20 cellular contexts compared by ENCODE assay signal in the genomic region with DNA sequence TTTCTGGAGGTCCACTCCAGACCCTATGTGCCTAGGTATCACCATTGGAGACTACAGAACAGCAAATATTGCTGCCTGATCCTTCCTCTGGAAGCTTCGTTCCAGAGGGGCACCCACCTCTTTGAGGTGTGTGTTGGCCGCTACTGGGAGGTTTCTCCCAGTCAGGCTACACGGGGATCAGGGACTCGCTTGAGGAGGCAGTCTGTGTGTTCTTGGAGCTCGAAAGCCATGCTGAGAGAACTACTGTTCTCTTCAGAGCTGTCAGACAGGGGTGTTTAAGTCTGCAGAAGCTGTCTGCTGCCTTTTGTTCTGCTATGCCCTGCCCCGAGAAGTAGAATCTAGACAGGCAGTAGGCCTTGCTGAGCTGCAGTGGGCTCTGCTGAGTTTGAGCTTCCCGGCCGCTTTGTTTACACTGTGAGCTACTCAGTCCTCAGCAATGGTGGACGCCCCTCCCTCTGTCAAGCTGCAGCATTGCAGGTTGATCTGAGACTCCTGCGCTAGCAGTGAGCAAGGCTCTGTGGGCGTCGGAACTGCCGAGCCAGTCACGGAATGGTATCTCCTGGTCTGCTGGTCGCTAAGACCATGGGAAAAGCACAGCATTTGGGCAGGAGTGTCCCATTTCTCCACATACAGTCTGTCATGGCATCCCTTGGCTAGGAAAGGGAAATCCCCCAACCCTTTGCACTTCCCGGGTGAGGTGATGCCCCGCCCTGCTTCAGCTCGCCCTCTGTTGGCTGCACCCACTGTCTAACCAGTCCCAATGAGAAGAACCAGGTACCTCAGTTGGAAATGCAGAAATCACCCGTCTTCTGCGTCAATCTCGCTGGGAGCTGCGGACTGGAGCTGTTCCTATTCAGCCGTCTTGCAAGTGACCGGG. TPM values are rescaled to one million over a fixed set of nuclear protein-coding genes. Genes with fewer than 3 reads are reported as not detected.
A peak's percentile ranks its signal among the peaks of the same experiment; 100 is the strongest.
DNase-seq lines count a peak whose midpoint lies in the region; ATAC-seq and TF ChIP-seq lines count a peak whose summit lies in the region.
"Had no signal": no experiment of that assay in that cellular context is flagged by ENCODE, and none has a peak within 500 bp of the region (broad histone marks: within the 10 kb centered on the region; RNA-seq: fewer than 3 reads in every experiment).

No MANE protein-coding gene starts in this region.

- H2AFZ ChIP-seq in GM23338: peak overlapping the region; percentile 95

- no peaks in the 10 kb centered on the region for H3F3A ChIP-seq in GM23338 (replicated peaks; ENCODE audit: low read depth)

- H3K9me3 ChIP-seq in endodermal cell (ENCODE audit: control insufficient read depth, low read length): no peaks in the 10 kb centered on the region
- H3K9me3 ChIP-seq: neutrophil, thoracic aorta had no signal

- H3K27me3 Mint-ChIP-seq in GM23338 (ENCODE audit: insufficient read depth, low read depth, poor library complexity) (peaks cover 8% of the 10 kb centered on the region), endodermal cell (ENCODE audit: insufficient read depth) (no peaks in the 10 kb centered on the region), nephron (ENCODE audit: low read depth) (no peaks in the 10 kb centered on the region)

- no peaks in the 10 kb centered on the region for H3K79me2 ChIP-seq in GM23338 (replicated peaks; ENCODE audit: insufficient read depth)

- H3K36me3 ChIP-seq in GM23338 (ENCODE audit: insufficient read depth): no peaks in the 10 kb centered on the region
- no peaks in the 10 kb centered on the region for H3K36me3 ChIP-seq in endodermal cell (ENCODE audit: control insufficient read depth, insufficient read depth, low read length)
- H3K36me3 ChIP-seq: BLaER1 treated with 17β-estradiol and CSF1 and Interleukin-3, amounts not matched to agents 10 nM and 100 nM; neutrophil; thoracic aorta had no signal

- no peaks in the 10 kb centered on the region; the same call in 1 of the 3 replicates for H3K9me3 Mint-ChIP-seq in GM23338
- H3K9me3 Mint-ChIP-seq in endodermal cell: peaks cover 3% of the 10 kb centered on the region
- H3K9me3 Mint-ChIP-seq in nephron: no peaks in the 10 kb centered on the region
- H3K9me3 Mint-ChIP-seq: activated naive CD8-positive, alpha-beta T cell treated with anti-CD3 and anti-CD28 coated beads for 36 hours had no signal

- H3K27ac Mint-ChIP-seq in GM23338: no peak overlapping the region
- H3K27ac Mint-ChIP-seq in endodermal cell: peak overlapping the region; percentile 83
- H3K27ac Mint-ChIP-seq in nephron: no peak overlapping the region
- H3K27ac Mint-ChIP-seq: activated naive CD8-positive, alpha-beta T cell treated with anti-CD3 and anti-CD28 coated beads for 36 hours had no signal

- no peaks in the 10 kb centered on the region for H3K9me2 ChIP-seq in GM23338 (ENCODE audit: insufficient read depth)

- H3K4me1 ChIP-seq in GM23338 (ENCODE audit: insufficient read depth) (no peaks in the 10 kb centered on the region), endodermal cell (ENCODE audit: control insufficient read depth, insufficient read depth, low read length) (peaks cover 4% of the 10 kb centered on the region)
- H3K4me1 ChIP-seq: BLaER1 treated with 17β-estradiol and CSF1 and Interleukin-3, amounts not matched to agents 10 nM and 100 nM had no signal

- H4K20me1 ChIP-seq in GM23338 (replicated peaks; ENCODE audit: insufficient read depth): no peaks in the 10 kb centered on the region
- H4K20me1 ChIP-seq: BLaER1 treated with 17β-estradiol and CSF1 and Interleukin-3, amounts not matched to agents 10 nM and 100 nM had no signal

- H3K9ac ChIP-seq in endodermal cell (ENCODE audit: extremely low read depth, low read length, poor library complexity, severe bottlenecking): no peak overlapping the region
- H3K9ac ChIP-seq: BLaER1 treated with 17β-estradiol and CSF1 and Interleukin-3, amounts not matched to agents 10 nM and 100 nM had no signal

- ATAC-seq in GM23338 (peak; percentile 95), GM18867 (IDR thresholded peaks at IDR 0.05; ENCODE audit: unreplicated experiment) (no peak)

- H3K36me3 Mint-ChIP-seq in GM23338 (ENCODE audit: low read depth) (no peaks in the 10 kb centered on the region), endodermal cell (ENCODE audit: low read depth) (no peaks in the 10 kb centered on the region), nephron (ENCODE audit: low read depth) (no peaks in the 10 kb centered on the region)
- H3K36me3 Mint-ChIP-seq: activated naive CD8-positive, alpha-beta T cell treated with anti-CD3 and anti-CD28 coated beads for 36 hours had no signal

- peak; percentile 69 for DNase-seq in GM23338 (ENCODE audit: low spot score)
- DNase-seq in NCI-H146 treated with DMSO at 0.1 percent for 48 hours (lab: John Stamatoyannopoulos, UW; ENCODE audit: unreplicated experiment): peak; percentile 44
- peak; percentile 92 for DNase-seq in endodermal cell
- DNase-seq in activated CD8-positive, alpha-beta memory T cell treated with anti-CD3 and anti-CD28 coated beads, Interleukin-2, amount 50 U/mL, for 48 hours: no peak
- DNase-seq in KBM-7: no peak
- DNase-seq: activated CD4-positive, alpha-beta T cell treated with anti-CD3 and anti-CD28 coated beads for 1 hour; activated naive CD8-positive, alpha-beta T cell treated with anti-CD3 and anti-CD28 coated beads for 36 hours; activated T-cell treated with anti-CD3 and anti-CD28 coated beads, Interleukin-2, amount 50 U/mL, for 1 hour; DMS79 treated with DMSO at 0.1 percent for 48 hours; effector memory CD4-positive, alpha-beta T cell; NCI-H1092; NCI-H345; SIG-M5; stimulated activated CD8-positive, alpha-beta memory T cell treated with anti-CD3 and anti-CD28 coated beads, Interleukin-4, amount 100 ng/mL, for 48 hours had no signal

- H3K27me3 ChIP-seq in GM23338 (ENCODE audit: insufficient read depth): no peaks in the 10 kb centered on the region
- H3K27me3 ChIP-seq in endodermal cell (ENCODE audit: control insufficient read depth, insufficient read depth, low read length, poor library complexity, severe bottlenecking): no peaks in the 10 kb centered on the region
- H3K27me3 ChIP-seq: BLaER1 treated with 17β-estradiol and CSF1 and Interleukin-3, amounts not matched to agents 10 nM and 100 nM; neutrophil had no signal

- H3K4me3 Mint-ChIP-seq in GM23338: no peak overlapping the region
- peak overlapping the region; percentile 70 for H3K4me3 Mint-ChIP-seq in endodermal cell
- peak overlapping the region; percentile 42 to 68 (median 47) for H3K4me3 Mint-ChIP-seq in nephron
- H3K4me3 Mint-ChIP-seq: activated naive CD8-positive, alpha-beta T cell treated with anti-CD3 and anti-CD28 coated beads for 36 hours had no signal

- H3K4me3 ChIP-seq in GM23338: peak overlapping the region; percentile 48
- no peak overlapping the region for H3K4me3 ChIP-seq in endodermal cell (ENCODE audit: low read length)
- H3K4me3 ChIP-seq: BLaER1 treated with 17β-estradiol and CSF1 and Interleukin-3, amounts not matched to agents 10 nM and 100 nM; lung; thoracic aorta had no signal

- 84 to 85% methylated on average over 13 to 24 of the region's 24 CpGs for WGBS in endodermal cell (ENCODE audit: insufficient coverage in 1 of 2, insufficient read length in 1 of 2), 2 experiments

- in situ Hi-C loops in KBM-7 (cut with MboI; ENCODE audit: low pct_unique_long_range_greater_than_20kb, low sequenced_read_pairs): no loop called here

- TF ChIP-seq CTCF in GM23338 (conservative IDR thresholded peaks at IDR 0.05; ENCODE audit: low read depth in 2 of 2) (peak; percentile 36 to 57), endodermal cell (conservative IDR thresholded peaks at IDR 0.05) (peak; percentile 57), nephron (IDR thresholded peaks at IDR 0.05; ENCODE audit: unreplicated experiment in 3 of 3) (no peak)

- no peak overlapping the region for H3K27ac ChIP-seq in GM23338 (ENCODE audit: low read depth)
- H3K27ac ChIP-seq in endodermal cell (ENCODE audit: low read depth, low read length): peak overlapping the region; percentile 22
- H3K27ac ChIP-seq: BLaER1 treated with 17β-estradiol and CSF1 and Interleukin-3, amounts not matched to agents 10 nM and 100 nM; neutrophil; thoracic aorta had no signal

- 0 out of 2 replicates have a peak overlapping the region, but pooled peaks have one; percentile 56 for H3K4me2 ChIP-seq in GM23338
- H3K4me2 ChIP-seq: BLaER1 treated with 17β-estradiol and CSF1 and Interleukin-3, amounts not matched to agents 10 nM and 100 nM had no signal

- H3K4me1 Mint-ChIP-seq in GM23338 (no peaks in the 10 kb centered on the region; the same call in 2 of the 3 replicates), endodermal cell (peaks cover 9% of the 10 kb centered on the region), nephron (no peaks in the 10 kb centered on the region)
- H3K4me1 Mint-ChIP-seq: activated naive CD8-positive, alpha-beta T cell treated with anti-CD3 and anti-CD28 coated beads for 36 hours had no signal

RNA-seq across cellular contexts. Expression of a gene that starts 32.5 kb away (rescaled TPM):
- 92.9 and 95.9 TPM in 2 replicates for total RNA-seq in GM23338 (2014; rRNA removed; shearing (Covaris generic))
- 96.7 and 129 TPM in 2 replicates for polyA plus RNA-seq in GM23338 (2016; fragmentation: Nextera tagmentation; extraction: Ambion mirVana)
- 10 to 100 TPM; 40.0 to 41.1 TPM for total RNA-seq in endodermal cell
- 31.0 TPM for polyA plus RNA-seq in endodermal cell (2013, experiment 1 of 2)
- polyA plus RNA-seq in endodermal cell (2013, experiment 2 of 2): 29.4 TPM

Comparison
In these comparisons a context has a peak if more than half of its experiments do, and no peak if none do; other contexts are left out.
1. DNase-seq: peak in GM23338 (single experiment), NCI-H146 treated with DMSO at 0.1 percent for 48 hours (single experiment) and endodermal cell (single experiment); none in activated CD8-positive, alpha-beta memory T cell treated with anti-CD3 and anti-CD28 coated beads, Interleukin-2, amount 50 U/mL, for 48 hours (single experiment) and KBM-7 (single experiment).
2. CTCF ChIP-seq: peak in GM23338 (2 of 2) and endodermal cell (single experiment); none in nephron (0 of 3).